In the genomic region with DNA sequence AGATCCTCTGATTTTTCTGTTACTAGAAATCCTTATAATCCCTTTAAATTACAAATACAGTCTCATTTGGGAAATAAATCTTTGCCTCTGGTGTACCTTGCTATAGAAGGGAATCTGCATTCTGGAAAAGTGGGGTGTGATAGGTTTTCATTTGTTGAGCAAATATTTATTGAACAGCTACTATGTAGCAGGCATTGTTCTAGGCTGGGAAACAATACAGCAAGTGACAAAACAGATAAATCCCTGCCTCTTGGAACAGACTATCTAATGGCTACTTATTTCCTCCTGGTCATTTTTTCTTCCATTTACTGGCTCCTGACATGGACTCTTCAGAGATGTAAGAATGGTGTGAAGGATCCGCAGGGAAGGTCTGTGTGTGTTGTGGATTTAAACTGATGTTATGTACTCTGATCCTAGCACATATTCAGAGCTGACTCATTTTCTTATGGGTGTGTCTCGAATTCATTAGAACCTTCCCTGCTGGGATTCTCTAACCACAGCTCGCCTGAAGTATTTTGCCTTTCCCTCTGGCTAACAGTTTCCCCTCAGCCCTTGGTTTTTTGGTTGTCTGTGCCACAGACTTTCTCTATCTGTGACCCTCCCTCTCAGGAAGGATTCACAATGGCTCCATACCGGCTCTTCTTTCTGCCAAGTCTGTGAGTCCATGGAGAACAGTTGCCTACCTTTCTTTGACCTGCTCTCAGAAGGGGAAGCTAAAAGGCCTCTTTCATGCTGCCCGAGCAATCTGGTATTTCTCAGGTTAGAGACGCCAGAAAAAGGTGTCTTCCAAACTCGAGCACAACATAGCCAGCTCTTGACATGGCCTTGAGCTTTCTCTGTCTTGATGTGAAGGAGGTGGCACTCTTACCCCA, we compare ENCODE assay signal across 11 cellular contexts. TPM values are rescaled to one million over a fixed set of nuclear protein-coding genes. Genes with fewer than 3 reads are reported as not detected.
A peak's percentile ranks its signal among the peaks of the same experiment; 100 is the strongest.
DNase-seq lines count a peak whose midpoint lies in the region; ATAC-seq and TF ChIP-seq lines count a peak whose summit lies in the region.
"Had no signal": no experiment of that assay in that cellular context is flagged by ENCODE, and none has a peak within 500 bp of the region (broad histone marks: within the 10 kb centered on the region; RNA-seq: fewer than 3 reads in every experiment).

No MANE protein-coding gene starts in this region.

- H3F3A ChIP-seq in PC-3 (ENCODE audit: low read length, unreplicated experiment): no peaks in the 10 kb centered on the region

- peaks cover 5% of the 10 kb centered on the region; the same call in 1 of the 2 replicates for H3K79me2 ChIP-seq in PC-3 (ENCODE audit: low read length)

- BruUV-seq in PC-3 (replicated peaks; lab: Mats Ljungman, UMichigan): no TSS peak

- no peak overlapping the region for H3K4me3 ChIP-seq in PC-3 (ENCODE audit: low read length)
- no peak overlapping the region for H3K4me3 ChIP-seq in skeletal muscle cell (ENCODE audit: low read depth, low read length)

- DNase-seq in H4 (ENCODE audit: low spot score) (peak; percentile 83), PC-3 (peak; percentile 82), skeletal muscle cell (ENCODE audit: low read depth) (peak; percentile 9), midbrain (lab: John Stamatoyannopoulos, UW) (no peak)
- DNase-seq in activated CD4-positive, alpha-beta T cell treated with anti-CD3 and anti-CD28 coated beads for 48 hours: no peak
- DNase-seq: amygdala; naive thymus-derived CD8-positive, alpha-beta T cell; NCI-H1436 treated with DMSO at 0.1 percent for 48 hours; stimulated activated CD4-positive, alpha-beta T cell treated with anti-CD3 and anti-CD28 coated beads, Interleukin-4, amount 100 ng/mL, for 4 hours had no signal

- H3K36me3 ChIP-seq in PC-3 (ENCODE audit: low read depth, low read length): no peaks in the 10 kb centered on the region

- CTCF ChIA-PET in PC-3 (lab: Charles Lee): no interaction called here

- H3K9me3 ChIP-seq in PC-3 (ENCODE audit: low read length): no peaks in the 10 kb centered on the region

- H3K9me2 ChIP-seq in PC-3 (replicated peaks; ENCODE audit: low read length): no peaks in the 10 kb centered on the region

- intact Hi-C loops in PC-3 (cut with micrococcal nuclease): no loop called here

- peak overlapping the region; percentile 58 for H3K27ac ChIP-seq in PC-3 (ENCODE audit: low read length)

- H2AFZ ChIP-seq in PC-3 (ENCODE audit: low read length): peak overlapping the region; percentile 69

- POLR2A ChIA-PET in PC-3 (lab: Charles Lee; ENCODE audit: unreplicated experiment): interaction anchor here (0.5 to 0.6 kb wide), 2 partner anchors 213 to 539 kb away, joined by 4 to 5 read pairs; no protein-coding TSS in a partner anchor

- H3K4me2 ChIP-seq in PC-3 (ENCODE audit: low read length): peak overlapping the region; percentile 66

- TF ChIP-seq CTCF in PC-3 (conservative IDR thresholded peaks at IDR 0.05; ENCODE audit: low read depth, low read length): no peak

- no peaks in the 10 kb centered on the region for H4K20me1 ChIP-seq in PC-3 (ENCODE audit: low read length)

- no peaks in the 10 kb centered on the region for H3K27me3 ChIP-seq in PC-3 (ENCODE audit: low read length)

- ATAC-seq in PC-3 (peak; percentile 99), esophagus mucosa (peak; percentile 94), HG03457 (IDR thresholded peaks at IDR 0.05; ENCODE audit: unreplicated experiment) (no peak)
- ATAC-seq: naive thymus-derived CD8-positive, alpha-beta T cell had no signal

- H3K4me1 ChIP-seq in PC-3 (ENCODE audit: insufficient read depth, low read length): peaks cover 15% of the 10 kb centered on the region

- H3K9ac ChIP-seq in PC-3 (ENCODE audit: low read length): peak overlapping the region; percentile 4; the same call in 1 of the 2 replicates

RNA-seq across cellular contexts. Expression of a gene that starts 53.7 kb away (rescaled TPM):
- total RNA-seq in H4 (2014; rRNA removed; shearing (Covaris generic)): 2.6 and 4.0 TPM in 2 replicates
- 10.7 and 17.5 TPM in 2 replicates for total RNA-seq in PC-3 (2014; rRNA removed)
- total RNA-seq in esophagus mucosa: 17.5 TPM

Comparison
In these comparisons a context has a peak if more than half of its experiments do, and no peak if none do; other contexts are left out.
1. DNase-seq: peak in H4 (single experiment), PC-3 (single experiment) and skeletal muscle cell (single experiment); none in midbrain (single experiment) and activated CD4-positive, alpha-beta T cell treated with anti-CD3 and anti-CD28 coated beads for 48 hours (single experiment).